Comparison of ENCODE assay signal across 8 cellular contexts in the genomic region with DNA sequence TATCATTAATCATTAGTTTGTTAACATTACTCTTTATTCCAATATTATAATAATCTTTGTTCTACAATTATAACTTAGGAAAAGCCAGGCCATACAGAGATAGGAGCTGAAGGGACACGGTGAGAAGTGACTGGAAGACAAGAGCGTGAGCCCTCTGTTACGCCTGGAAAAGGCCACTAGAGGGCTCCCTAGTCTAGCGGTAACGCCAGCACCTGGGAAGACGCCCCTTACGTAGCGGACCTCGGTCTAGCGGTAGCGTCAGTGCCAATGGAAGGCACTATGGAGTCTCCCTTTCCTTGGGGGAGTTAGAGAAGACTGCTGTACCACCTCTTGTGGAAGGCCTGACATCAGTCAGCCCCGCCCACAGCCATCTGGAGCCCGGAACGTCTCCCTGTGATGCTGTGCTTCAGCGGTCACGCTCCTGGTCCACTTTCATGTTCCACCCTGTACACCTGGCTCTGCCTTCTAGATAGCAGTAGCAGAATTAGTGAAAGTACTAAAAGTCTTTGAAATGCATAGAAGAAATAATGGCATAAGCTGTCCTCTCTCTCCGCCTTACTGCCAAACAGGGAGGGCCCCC. TPM values are rescaled to one million over a fixed set of nuclear protein-coding genes. Genes with fewer than 3 reads are reported as not detected.
DNase-seq lines count a peak whose midpoint lies in the region; ATAC-seq and TF ChIP-seq lines count a peak whose summit lies in the region.
"Not testable (repeated sequence)": the region's sequence is repeated elsewhere in the genome, so short reads cannot be mapped to it uniquely, and the experiment has no call there.

No MANE protein-coding gene starts in this region.

- not testable (repeated sequence) for DNase-seq in GM23248; heart right ventricle; thoracic aorta (ENCODE audit: low spot score)
- peak in 2 of 34 experiments; percentile 0 to 5 for DNase-seq in T-cell
- peak in 2 of 9 donors; percentile 7 for DNase-seq in naive thymus-derived CD4-positive, alpha-beta T cell

- not testable (repeated sequence) for H4K20me1 ChIP-seq in GM23248 (ENCODE audit: insufficient read depth)

- not testable (repeated sequence) for TF ChIP-seq CTCF in heart right ventricle (IDR thresholded peaks at IDR 0.05); thoracic aorta (IDR thresholded peaks at IDR 0.05)

- H3K4me1 Mint-ChIP-seq in T-cell; activated naive CD8-positive, alpha-beta T cell (ENCODE audit: low read depth); naive thymus-derived CD4-positive, alpha-beta T cell: not testable (repeated sequence)

- TF ChIP-seq POLR2A in GM18505 (IDR thresholded peaks at IDR 0.05; ENCODE audit: borderline replicate concordance, extremely low read depth, insufficient read depth, insufficient read length), result not testable (repeated sequence)

- not testable (repeated sequence) for H3K27me3 ChIP-seq in GM23248 (replicated peaks; ENCODE audit: insufficient read depth); heart right ventricle; naive thymus-derived CD4-positive, alpha-beta T cell (ENCODE audit: control insufficient read depth in 2 of 2, insufficient read depth in 2 of 2, low read length in 2 of 2); thoracic aorta (replicated peaks; ENCODE audit: insufficient read depth)

- not testable (repeated sequence) for H3K36me3 Mint-ChIP-seq in T-cell; activated naive CD8-positive, alpha-beta T cell; naive thymus-derived CD4-positive, alpha-beta T cell

- in situ Hi-C loops in GM23248 (cut with MboI), result not testable (repeated sequence)

- ATAC-seq in GM18505 (IDR thresholded peaks at IDR 0.05; ENCODE audit: unreplicated experiment) (peak; percentile 75), HG03095 (IDR thresholded peaks at IDR 0.05; ENCODE audit: unreplicated experiment) (peak; percentile 73), T-cell (replicated peaks in 1 of 4) (peak in 3 of 4 experiments; percentile 58 to 80 (median 74)), heart right ventricle (peak in 5 of 8 donors; percentile 66 to 79 (median 75))
- ATAC-seq in naive thymus-derived CD4-positive, alpha-beta T cell, result peak; percentile 84
- ATAC-seq in thoracic aorta (ENCODE audit: insufficient number of reproducible peaks, low FRiP score, low read depth), result not testable (repeated sequence)

- not testable (repeated sequence) for H3F3A ChIP-seq in GM23248 (ENCODE audit: insufficient read depth)

- not testable (repeated sequence) for H3K4me1 ChIP-seq in GM23248 (ENCODE audit: insufficient read depth); heart right ventricle; naive thymus-derived CD4-positive, alpha-beta T cell (ENCODE audit: control insufficient read depth in 2 of 2, insufficient read depth in 2 of 2, low read length in 2 of 2); thoracic aorta (ENCODE audit: control insufficient read depth in 1 of 2, low read depth in 2 of 2)

- not testable (repeated sequence) for H3K9ac ChIP-seq in GM23248

- peak overlapping the region; percentile 47; the same call in 1 of the 2 replicates for H3K4me3 ChIP-seq in GM23248
- H3K4me3 ChIP-seq in heart right ventricle; naive thymus-derived CD4-positive, alpha-beta T cell (ENCODE audit: low read length): not testable (repeated sequence)
- H3K4me3 ChIP-seq in thoracic aorta, result peak overlapping the region; percentile 31

- not testable (repeated sequence) for H3K9me2 ChIP-seq in GM23248 (ENCODE audit: insufficient read depth)

- H3K9me3 Mint-ChIP-seq in T-cell; activated naive CD8-positive, alpha-beta T cell (ENCODE audit: low read depth); naive thymus-derived CD4-positive, alpha-beta T cell: not testable (repeated sequence)

- H3K9me3 ChIP-seq in GM23248 (ENCODE audit: low read depth); heart right ventricle; naive thymus-derived CD4-positive, alpha-beta T cell (ENCODE audit: control insufficient read depth in 2 of 3, low read length in 3 of 3); thoracic aorta: not testable (repeated sequence)

- H3K27ac Mint-ChIP-seq in T-cell; activated naive CD8-positive, alpha-beta T cell; naive thymus-derived CD4-positive, alpha-beta T cell: not testable (repeated sequence)

- WGBS in GM23248 (ENCODE audit: low coverage in 1 of 2, low lambda C conversion rate in 2 of 2, missing lambda C conversion rate in 2 of 2), 2 experiments, result 23% methylated on average over 5 to 6 of the region's 17 CpGs
- WGBS in heart right ventricle, 2 donors, result 54 to 61% methylated on average over 6 of the region's 17 CpGs

- not testable (repeated sequence) for H3K27ac ChIP-seq in GM23248; heart right ventricle; naive thymus-derived CD4-positive, alpha-beta T cell (ENCODE audit: low read depth, low read length); thoracic aorta

- CTCF ChIA-PET in T-cell (lab: Charles Lee); naive thymus-derived CD4-positive, alpha-beta T cell (lab: Charles Lee): not testable (repeated sequence)

- not testable (repeated sequence) for H3K36me3 ChIP-seq in GM23248 (ENCODE audit: low read depth); heart right ventricle; naive thymus-derived CD4-positive, alpha-beta T cell (ENCODE audit: control insufficient read depth in 2 of 3, insufficient read depth in 3 of 3, low read length in 3 of 3); thoracic aorta

- H2AFZ ChIP-seq in GM23248, result not testable (repeated sequence)

- intact Hi-C loops in heart right ventricle (cut with DNase I); naive thymus-derived CD4-positive, alpha-beta T cell (cut with micrococcal nuclease): not testable (repeated sequence)

- not testable (repeated sequence) for H3K27me3 Mint-ChIP-seq in T-cell; activated naive CD8-positive, alpha-beta T cell; naive thymus-derived CD4-positive, alpha-beta T cell

- POLR2A ChIA-PET in T-cell (lab: Charles Lee); naive thymus-derived CD4-positive, alpha-beta T cell (lab: Charles Lee): not testable (repeated sequence)

- H3K4me3 Mint-ChIP-seq in T-cell, result peak overlapping the region in 1 of 3 donors; percentile 40
- peak overlapping the region; percentile 46 for H3K4me3 Mint-ChIP-seq in activated naive CD8-positive, alpha-beta T cell
- H3K4me3 Mint-ChIP-seq in naive thymus-derived CD4-positive, alpha-beta T cell, result peak overlapping the region in 2 of 10 donors; percentile 48 to 72

- H3K4me2 ChIP-seq in GM23248 (ENCODE audit: unreplicated experiment), result not testable (repeated sequence)

- not testable (repeated sequence) for H3K79me2 ChIP-seq in GM23248 (ENCODE audit: insufficient read depth)

RNA-seq across cellular contexts. Expression of a gene that starts 55.6 kb away (rescaled TPM):
- 38.4 and 70.3 TPM in 2 replicates for total RNA-seq in GM23248 (2014; rRNA removed; shearing (Covaris generic))
- polyA plus RNA-seq in GM23248 (2016; fragmentation: Nextera tagmentation; extraction: Ambion mirVana), result 116 and 125 TPM in 2 replicates
- total RNA-seq in T-cell, result 10 to 100 TPM; 18.0 to 40.5 (median 21.9) TPM
- total RNA-seq in heart right ventricle, result 100 to 1,000 TPM; 129 to 197 (median 171) TPM
- 100 to 1,000 TPM; 407 to 848 TPM for polyA plus RNA-seq in heart right ventricle
- 10 to 100 TPM; 20.1 to 39.6 (median 32.8) TPM for total RNA-seq in naive thymus-derived CD4-positive, alpha-beta T cell
- polyA plus RNA-seq in naive thymus-derived CD4-positive, alpha-beta T cell, result 100 to 1,000 TPM; 134 to 146 TPM
- 100 to 1,000 TPM in 1 of 2 donors, 10 to 100 TPM in 1; 91.3 to 106 TPM for total RNA-seq in thoracic aorta
